ENCODE assay signal across 1 cellular context in genomic region chr20:36676701-36677421, GRCh38.
TF ChIP-seq lines count a peak whose summit lies in the region.

No MANE protein-coding gene starts in this region.

TF ChIP-seq in HepG2, 621 proteins besides CTCF, POLR2A, EP300 and RAD21 (continued from another document and continues in another):
- TF ChIP-seq HINFP (CRISPR knock-in tag; IDR thresholded peaks at IDR 0.05; ENCODE audit: low read depth) = no peak
- no peak for TF ChIP-seq TMF1 (CRISPR knock-in tag; IDR thresholded peaks at IDR 0.05; ENCODE audit: low read depth)
- no peak for TF ChIP-seq FOSL1 (CRISPR knock-in tag; IDR thresholded peaks at IDR 0.05; ENCODE audit: borderline replicate concordance)
- TF ChIP-seq NFE2L2 (IDR thresholded peaks at IDR 0.05; ENCODE audit: low read length) = no peak
- TF ChIP-seq MBNL3 (CRISPR knock-in tag; conservative IDR thresholded peaks at IDR 0.05) = no peak
- TF ChIP-seq DPF2 (CRISPR knock-in tag; IDR thresholded peaks at IDR 0.05; ENCODE audit: borderline replicate concordance, low read depth) = no peak
- TF ChIP-seq ZNF333 (CRISPR knock-in tag; IDR thresholded peaks at IDR 0.05; ENCODE audit: borderline replicate concordance) = no peak
- no peak for TF ChIP-seq THRA (CRISPR knock-in tag; IDR thresholded peaks at IDR 0.05; ENCODE audit: borderline replicate concordance)
- no peak for TF ChIP-seq DNMT1 (CRISPR knock-in tag; IDR thresholded peaks at IDR 0.05)
- TF ChIP-seq DMAP1 (CRISPR knock-in tag; IDR thresholded peaks at IDR 0.05) = peak; percentile 54; the same call in 1 of the 2 replicates
- no peak for TF ChIP-seq TEF (CRISPR knock-in tag; IDR thresholded peaks at IDR 0.05)
- TF ChIP-seq ZSCAN29 (CRISPR knock-in tag; conservative IDR thresholded peaks at IDR 0.05) = no peak
- no peak for TF ChIP-seq HIVEP1 (CRISPR knock-in tag; IDR thresholded peaks at IDR 0.05)
- TF ChIP-seq ELF4 (CRISPR knock-in tag; IDR thresholded peaks at IDR 0.05; ENCODE audit: borderline replicate concordance) = no peak
- TF ChIP-seq ZNF24 (IDR thresholded peaks at IDR 0.05) = no peak
- TF ChIP-seq ZNF574 (CRISPR knock-in tag; IDR thresholded peaks at IDR 0.05) = no peak
- TF ChIP-seq ZNF383 (CRISPR knock-in tag; IDR thresholded peaks at IDR 0.05; ENCODE audit: borderline replicate concordance) = no peak
- no peak for TF ChIP-seq TBP (CRISPR knock-in tag; IDR thresholded peaks at IDR 0.05)
- no peak for TF ChIP-seq PRDM10 (CRISPR knock-in tag; IDR thresholded peaks at IDR 0.05; ENCODE audit: low read depth)
- TF ChIP-seq HNRNPL (IDR thresholded peaks at IDR 0.05; ENCODE audit: low read depth, low read length) = no peak
- no peak for TF ChIP-seq ZNF234 (CRISPR knock-in tag; conservative IDR thresholded peaks at IDR 0.05)
- TF ChIP-seq SP2 (CRISPR knock-in tag; IDR thresholded peaks at IDR 0.05) = peak; percentile 89; the same call in 1 of the 2 replicates
- TF ChIP-seq NFATC3 (CRISPR knock-in tag; IDR thresholded peaks at IDR 0.05) = no peak
- peak; percentile 59 for TF ChIP-seq ZNF883 (CRISPR knock-in tag; IDR thresholded peaks at IDR 0.05; ENCODE audit: not compliant biosample characterization)
- TF ChIP-seq ETS1 (CRISPR knock-in tag; IDR thresholded peaks at IDR 0.05) = no peak
- no peak for TF ChIP-seq KAT7 (CRISPR knock-in tag; IDR thresholded peaks at IDR 0.05; ENCODE audit: borderline replicate concordance)
- TF ChIP-seq YEATS4 (CRISPR knock-in tag; IDR thresholded peaks at IDR 0.05; ENCODE audit: borderline replicate concordance) = no peak
- no peak for TF ChIP-seq LRRFIP1 (CRISPR knock-in tag; conservative IDR thresholded peaks at IDR 0.05)
- TF ChIP-seq NFKB2 (CRISPR knock-in tag; IDR thresholded peaks at IDR 0.05; ENCODE audit: borderline replicate concordance) = no peak
- TF ChIP-seq KLF6 (CRISPR knock-in tag; IDR thresholded peaks at IDR 0.05) = no peak
- TF ChIP-seq ZFP41 (CRISPR knock-in tag; IDR thresholded peaks at IDR 0.05; ENCODE audit: borderline replicate concordance) = no peak
- no peak for TF ChIP-seq RBAK (CRISPR knock-in tag; IDR thresholded peaks at IDR 0.05)
- no peak for TF ChIP-seq TOE1 (CRISPR knock-in tag; IDR thresholded peaks at IDR 0.05)
- TF ChIP-seq ZBTB40 (IDR thresholded peaks at IDR 0.05) = no peak
- no peak for TF ChIP-seq ZBTB40 (CRISPR knock-in tag; IDR thresholded peaks at IDR 0.05)
- TF ChIP-seq ZNF530 (CRISPR knock-in tag; IDR thresholded peaks at IDR 0.05; ENCODE audit: low read depth) = no peak
- no peak for TF ChIP-seq ZFP1 (CRISPR knock-in tag; IDR thresholded peaks at IDR 0.05)
- no peak for TF ChIP-seq ZNF615 (CRISPR knock-in tag; IDR thresholded peaks at IDR 0.05; ENCODE audit: borderline replicate concordance)
